Comparison of ENCODE assay signal across 33 cellular contexts in the genomic region with DNA sequence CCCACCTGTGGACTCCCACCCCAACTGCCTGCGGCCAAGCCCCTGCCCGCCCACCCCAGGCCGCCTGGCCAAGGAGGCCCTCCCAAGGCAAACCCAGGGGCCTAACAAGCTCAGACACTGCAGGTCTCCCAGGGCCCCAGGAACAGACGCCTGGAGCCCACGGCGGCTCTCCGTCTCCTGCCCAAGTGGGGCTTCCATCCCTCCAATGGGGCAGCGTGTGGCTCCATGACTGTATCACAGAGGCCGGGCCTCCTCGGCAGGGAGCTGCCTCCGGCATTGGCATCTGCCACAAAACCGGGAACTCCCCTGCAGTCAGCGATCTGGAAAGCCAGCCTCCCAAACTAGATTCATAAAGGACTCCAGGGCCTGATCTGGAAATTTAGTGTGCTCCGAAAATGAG.
"Had no signal": no experiment of that assay in that cellular context is flagged by ENCODE, and none has a peak within 500 bp of the region (broad histone marks: within the 10 kb centered on the region; RNA-seq: fewer than 3 reads in every experiment).

No MANE protein-coding gene starts in this region.

- DNase-seq: activated B cell treated with CpG ODN at 0.5 μM for 24 hours; activated CD4-positive, alpha-beta memory T cell treated with anti-CD3 and anti-CD28 coated beads for 36 hours; activated CD4-positive, alpha-beta T cell treated with anti-CD3 and anti-CD28 coated beads for 4 hours; activated CD4-positive, alpha-beta T cell treated with anti-CD3 and anti-CD28 coated beads, Interleukin-2, amount 50 U/mL, for 1 hour; activated CD4-positive, CD25-positive, alpha-beta regulatory T cell treated with anti-CD3 and anti-CD28 coated beads, Interleukin-2, amount 50 U/mL, for 72 hours; activated CD8-positive, alpha-beta memory T cell treated with anti-CD3 and anti-CD28 coated beads, Interleukin-2, amount 50 U/mL, for 4 hours; activated gamma-delta T cell treated with Interleukin-2 at 50 U/mL for 16 hours; activated naive CD4-positive, alpha-beta T cell treated with anti-CD3 and anti-CD28 coated beads, Interleukin-2, amount 10 ng/mL, durations not matched to agents 7 days and 5 days; activated naive CD8-positive, alpha-beta T cell treated with anti-CD3 and anti-CD28 coated beads, Interleukin-2, amount 50 U/mL, for 24 hours; activated T-cell treated with anti-CD3 and anti-CD28 coated beads for 4 hours; activated T-cell treated with anti-CD3 and anti-CD28 coated beads, Interleukin-2, amount 50 U/mL, for 4 hours; anterior cingulate cortex; caudate nucleus; Kasumi-1; KG1; MG63; MV-4-11; NCI-H1092; NCI-H1436 treated with DMSO at 0.1 percent for 48 hours; NCI-H1694 treated with DMSO at 0.1 percent for 48 hours; NCI-H2029; NCI-H345; NCI-H524 treated with DMSO at 0.1 percent for 48 hours; PC-9; T-helper 9 cell had no signal

- H3K9me3 Mint-ChIP-seq: activated B cell treated with CpG ODN at 0.5 μM for 24 hours; activated CD4-positive, alpha-beta memory T cell treated with anti-CD3 and anti-CD28 coated beads for 36 hours; activated naive CD4-positive, alpha-beta T cell treated with anti-CD3 and anti-CD28 coated beads, Interleukin-2, amount 10 ng/mL, durations not matched to agents 7 days and 5 days; activated naive CD8-positive, alpha-beta T cell treated with anti-CD3 and anti-CD28 coated beads, Interleukin-2, amount 50 U/mL, for 24 hours; activated T-cell treated with anti-CD3 and anti-CD28 coated beads, Interleukin-2, amount 50 U/mL, for 4 hours; activated T-helper 1 cell treated with anti-CD3 and anti-CD28 coated beads, Interleukin-12 subunit alpha, Interleukin-12 subunit beta, Interleukin-2, Interleukin-4 antibody, amounts not matched to agents 30 ng/mL and 10 ng/mL and 1 ng/mL, durations not matched to agents 14 hours and 24 hours and 36 hours; T-helper 1 cell treated with Interleukin-12 subunit alpha and Interleukin-12 subunit beta and Interleukin-4 antibody, amounts not matched to agents 30 μg/mL and 1 μg/mL, for 36 hours had no signal

- H3K36me3 Mint-ChIP-seq: activated CD4-positive, alpha-beta memory T cell treated with anti-CD3 and anti-CD28 coated beads for 36 hours; activated naive CD4-positive, alpha-beta T cell treated with anti-CD3 and anti-CD28 coated beads, Interleukin-2, amount 10 ng/mL, durations not matched to agents 7 days and 5 days; activated naive CD8-positive, alpha-beta T cell; brain; IgD-negative memory B cell had no signal

- H3K4me2 ChIP-seq: PC-9 had no signal

- H3K9me3 ChIP-seq: MG63 had no signal

- H3K27me3 ChIP-seq: MG63 had no signal

- H3K4me3 Mint-ChIP-seq: activated B cell treated with CpG ODN at 0.5 μM for 24 hours; activated CD4-positive, alpha-beta memory T cell treated with anti-CD3 and anti-CD28 coated beads for 36 hours; activated naive CD4-positive, alpha-beta T cell treated with anti-CD3 and anti-CD28 coated beads, Interleukin-2, amount 10 ng/mL, durations not matched to agents 7 days and 5 days; activated naive CD8-positive, alpha-beta T cell; activated naive CD8-positive, alpha-beta T cell treated with anti-CD3 and anti-CD28 coated beads, Interleukin-2, amount 50 U/mL, for 24 hours; activated T-cell treated with anti-CD3 and anti-CD28 coated beads, Interleukin-2, amount 50 U/mL, for 4 hours; activated T-helper 1 cell treated with anti-CD3 and anti-CD28 coated beads, Interleukin-12 subunit alpha, Interleukin-12 subunit beta, Interleukin-2, Interleukin-4 antibody, amounts not matched to agents 30 ng/mL and 10 ng/mL and 1 ng/mL, durations not matched to agents 14 hours and 24 hours and 36 hours; brain; T-helper 1 cell treated with Interleukin-12 subunit alpha and Interleukin-12 subunit beta and Interleukin-4 antibody, amounts not matched to agents 30 μg/mL and 1 μg/mL, for 36 hours had no signal

- H3K27ac Mint-ChIP-seq: activated B cell treated with CpG ODN at 0.5 μM for 24 hours; activated CD4-positive, alpha-beta memory T cell treated with anti-CD3 and anti-CD28 coated beads for 36 hours; activated naive CD4-positive, alpha-beta T cell treated with anti-CD3 and anti-CD28 coated beads, Interleukin-2, amount 10 ng/mL, durations not matched to agents 7 days and 5 days; activated naive CD8-positive, alpha-beta T cell; activated naive CD8-positive, alpha-beta T cell treated with anti-CD3 and anti-CD28 coated beads, Interleukin-2, amount 50 U/mL, for 24 hours; activated T-helper 1 cell treated with anti-CD3 and anti-CD28 coated beads, Interleukin-12 subunit alpha, Interleukin-12 subunit beta, Interleukin-2, Interleukin-4 antibody, amounts not matched to agents 30 ng/mL and 10 ng/mL and 1 ng/mL, durations not matched to agents 14 hours and 24 hours and 36 hours; IgD-negative memory B cell; T-helper 1 cell treated with Interleukin-12 subunit alpha and Interleukin-12 subunit beta and Interleukin-4 antibody, amounts not matched to agents 30 μg/mL and 1 μg/mL, for 36 hours had no signal

- H3K4me1 Mint-ChIP-seq: activated B cell treated with CpG ODN at 0.5 μM for 24 hours; activated naive CD8-positive, alpha-beta T cell treated with anti-CD3 and anti-CD28 coated beads, Interleukin-2, amount 50 U/mL, for 24 hours had no signal

- H3K4me3 ChIP-seq: MG63, PC-9 had no signal

- H3K27ac ChIP-seq: PC-9, RWPE1, VCaP had no signal

- H3K36me3 ChIP-seq: MG63 had no signal

- H2AFZ ChIP-seq: PC-9 had no signal

- ATAC-seq: activated naive CD8-positive, alpha-beta T cell treated with anti-CD3 and anti-CD28 coated beads, Interleukin-2, amount 50 U/mL, for 24 hours; activated T-cell treated with anti-CD3 and anti-CD28 coated beads, Interleukin-2, amount 50 U/mL, for 4 hours; Right ventricle myocardium inferior had no signal

- H3K27me3 Mint-ChIP-seq: activated CD4-positive, alpha-beta memory T cell treated with anti-CD3 and anti-CD28 coated beads for 36 hours; activated naive CD8-positive, alpha-beta T cell; activated naive CD8-positive, alpha-beta T cell treated with anti-CD3 and anti-CD28 coated beads, Interleukin-2, amount 50 U/mL, for 24 hours; brain had no signal
